Comparison of ENCODE assay signal across 8 cellular contexts in the genomic region with DNA sequence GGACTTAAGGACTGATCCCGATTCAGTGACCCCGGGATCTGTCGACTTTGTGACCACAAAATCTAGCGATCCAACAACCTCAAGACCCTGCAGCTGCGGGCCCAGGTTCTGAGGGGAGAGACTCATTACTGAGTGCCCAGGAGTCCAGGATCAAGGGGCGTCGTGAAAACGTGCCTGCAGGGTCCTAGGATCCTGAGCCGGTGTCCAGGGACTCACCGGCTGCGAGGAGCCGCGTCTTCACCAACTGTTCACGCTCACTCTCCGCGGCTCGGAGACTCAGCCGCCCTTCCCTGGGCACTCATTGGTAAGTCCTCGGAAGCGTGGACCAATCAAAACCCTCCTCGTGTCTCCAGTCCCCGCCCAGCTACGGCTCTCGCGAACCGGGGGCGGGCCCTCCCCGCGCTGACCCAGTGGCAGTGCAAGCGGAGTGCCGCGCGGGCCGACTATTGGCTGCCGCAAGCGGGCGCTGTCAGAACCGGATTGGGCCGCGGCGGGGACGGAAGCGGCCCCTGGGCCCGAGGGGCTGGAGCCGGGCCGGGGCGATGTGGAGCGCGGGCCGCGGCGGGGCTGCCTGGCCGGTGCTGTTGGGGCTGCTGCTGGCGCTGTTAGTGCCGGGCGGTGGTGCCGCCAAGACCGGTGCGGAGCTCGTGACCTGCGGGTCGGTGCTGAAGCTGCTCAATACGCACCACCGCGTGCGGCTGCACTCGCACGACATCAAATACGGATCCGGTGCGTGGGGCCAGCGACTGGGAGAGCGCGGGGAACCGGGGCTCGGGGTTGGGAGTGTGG. TPM values are rescaled to one million over a fixed set of nuclear protein-coding genes. Genes with fewer than 3 reads are reported as not detected.
DNase-seq lines count a peak whose midpoint lies in the region; FAIRE-seq and TF ChIP-seq lines count a peak whose summit lies in the region.

A gene with protein sequence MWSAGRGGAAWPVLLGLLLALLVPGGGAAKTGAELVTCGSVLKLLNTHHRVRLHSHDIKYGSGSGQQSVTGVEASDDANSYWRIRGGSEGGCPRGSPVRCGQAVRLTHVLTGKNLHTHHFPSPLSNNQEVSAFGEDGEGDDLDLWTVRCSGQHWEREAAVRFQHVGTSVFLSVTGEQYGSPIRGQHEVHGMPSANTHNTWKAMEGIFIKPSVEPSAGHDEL (plus strand): TSS at position 508 of the 789 bp plus-strand sequence. CDS start 35 bp downstream, at position 543.

- peak within 1 kb of the TSS; percentile 84 for H3K9ac ChIP-seq in GM23248

- H3K79me2 ChIP-seq in DOHH2 (ENCODE audit: control insufficient read depth, low read length) (peaks cover 25% of the 10 kb centered on the region), GM23248 (ENCODE audit: insufficient read depth) (peaks cover 5% of the 10 kb centered on the region; the same call in 1 of the 2 replicates)

- peaks cover 33% of the 10 kb centered on the region for H3K4me1 ChIP-seq in DOHH2 (ENCODE audit: control insufficient read depth, low read length)
- no peaks in the 10 kb centered on the region for H3K4me1 ChIP-seq in GM23248 (ENCODE audit: insufficient read depth)
- H3K4me1 ChIP-seq in esophagus muscularis mucosa = peaks cover 20 to 36% (median 30%) of the 10 kb centered on the region in 4 donors
- peaks cover 0 to 24% of the 10 kb centered on the region in 2 donors for H3K4me1 ChIP-seq in muscle layer of duodenum (ENCODE audit: control insufficient read depth in 1 of 2, insufficient read depth in 2 of 2, low read length in 2 of 2)

- TF ChIP-seq CTCF in DOHH2 (IDR thresholded peaks at IDR 0.05; ENCODE audit: low read depth, low read length, poor library complexity, severe bottlenecking) (no peak), esophagus muscularis mucosa (IDR thresholded peaks at IDR 0.05) (peak; percentile 15 to 37 (median 20))

- H3K9me2 ChIP-seq in DOHH2 (replicated peaks; ENCODE audit: control insufficient read depth, low read length) (no peaks in the 10 kb centered on the region), GM23248 (ENCODE audit: insufficient read depth) (no peaks in the 10 kb centered on the region)

- H3K4me3 ChIP-seq in DOHH2 (ENCODE audit: low read length) (peak within 1 kb of the TSS; percentile 85), GM23248 (peak within 1 kb of the TSS; percentile 76), esophagus muscularis mucosa (peak within 1 kb of the TSS; percentile 73 to 84 (median 75)), muscle layer of duodenum (ENCODE audit: low read depth in 1 of 2, low read length in 2 of 2) (peak within 1 kb of the TSS; percentile 66 to 92)

- H3K9me3 ChIP-seq in DOHH2 (ENCODE audit: control insufficient read depth, insufficient read depth, low read length) (no peaks in the 10 kb centered on the region), GM23248 (ENCODE audit: low read depth) (no peaks in the 10 kb centered on the region), esophagus muscularis mucosa (no peaks in the 10 kb centered on the region), muscle layer of duodenum (ENCODE audit: control insufficient read depth in 1 of 2, low read length in 2 of 2) (no peaks in the 10 kb centered on the region)

- 1 to 2% methylated on average over 75 to 76 of the region's 76 CpGs for WGBS in GM23248 (ENCODE audit: low coverage in 1 of 2, low lambda C conversion rate in 2 of 2, missing lambda C conversion rate in 2 of 2), 2 experiments
- 1% methylated on average over 29 of the region's 76 CpGs for WGBS in esophagus muscularis mucosa

- H3K36me3 ChIP-seq in DOHH2 (ENCODE audit: control insufficient read depth, low read length) (peaks cover 23% of the 10 kb centered on the region), GM23248 (ENCODE audit: low read depth) (no peaks in the 10 kb centered on the region), esophagus muscularis mucosa (peaks cover 0 to 23% (median 10%) of the 10 kb centered on the region in 4 donors), muscle layer of duodenum (ENCODE audit: control insufficient read depth in 1 of 2, insufficient read depth in 2 of 2, low read length in 2 of 2) (no peaks in the 10 kb centered on the region)

- peak; percentile 100 for DNase-seq in GM23248
- DNase-seq in Kasumi-1 (lab: John Stamatoyannopoulos, UW) = peak; percentile 97 to 98
- DNase-seq in RCC 7860 (ENCODE audit: low spot score) = peak; percentile 92
- DNase-seq in activated T-cell treated with anti-CD3 and anti-CD28 coated beads, Interleukin-2, amount 50 U/mL, for 48 hours = peak; percentile 98 to 99
- peak; percentile 100 for DNase-seq in esophagus muscularis mucosa (ENCODE audit: extremely low spot score)
- DNase-seq in stimulated activated CD8-positive, alpha-beta memory T cell treated with anti-CD3 and anti-CD28 coated beads, Interleukin-7, amount 100 ng/mL, for 24 hours (ENCODE audit: low read depth) = peak; percentile 94

- no peak for TF ChIP-seq EP300 in esophagus muscularis mucosa (IDR thresholded peaks at IDR 0.05)

- intact Hi-C loops in esophagus muscularis mucosa (cut with DNase I) = no loop called here

- in situ Hi-C loops in GM23248 (cut with MboI) = loop anchor here (25.0 kb wide), 1 partner anchor 180 kb away; a partner anchor contains a TSS

- FAIRE-seq in RCC 7860 (lab: Jason Lieb, UNC) = peak; percentile 82

- H3F3A ChIP-seq in DOHH2 (ENCODE audit: control insufficient read depth, insufficient read depth) = no peaks in the 10 kb centered on the region; the same call in 1 of the 2 replicates
- no peaks in the 10 kb centered on the region for H3F3A ChIP-seq in GM23248 (ENCODE audit: insufficient read depth)

- H3K4me2 ChIP-seq in DOHH2 (ENCODE audit: low read length) (peak within 1 kb of the TSS; percentile 94), GM23248 (ENCODE audit: unreplicated experiment) (peak within 1 kb of the TSS; percentile 78)

- no peaks in the 10 kb centered on the region for H3K27me3 ChIP-seq in DOHH2 (ENCODE audit: control insufficient read depth, low read length)
- no peaks in the 10 kb centered on the region for H3K27me3 ChIP-seq in GM23248 (replicated peaks; ENCODE audit: insufficient read depth)
- H3K27me3 ChIP-seq in esophagus muscularis mucosa = no peaks in the 10 kb centered on the region
- H3K27me3 ChIP-seq in muscle layer of duodenum (ENCODE audit: low read depth, low read length) = no peaks in the 10 kb centered on the region

- H2AFZ ChIP-seq in GM23248 = peak within 1 kb of the TSS; percentile 95

- no peak for TF ChIP-seq POLR2A in esophagus muscularis mucosa (IDR thresholded peaks at IDR 0.05; ENCODE audit: low read depth)

- H3K27ac ChIP-seq in DOHH2 (ENCODE audit: low read depth, low read length) = peak within 1 kb of the TSS; percentile 36
- H3K27ac ChIP-seq in GM23248 = peak within 1 kb of the TSS; percentile 57
- peak within 1 kb of the TSS; percentile 59 to 84 (median 80) for H3K27ac ChIP-seq in esophagus muscularis mucosa (replicated peaks in 1 of 4)
- H3K27ac ChIP-seq in muscle layer of duodenum (ENCODE audit: low read length) = peak within 1 kb of the TSS; percentile 2

- H4K20me1 ChIP-seq in DOHH2 (ENCODE audit: control insufficient read depth, insufficient read depth, low read depth, low read length) = peaks cover 4% of the 10 kb centered on the region; the same call in 1 of the 2 replicates
- H4K20me1 ChIP-seq in GM23248 (ENCODE audit: insufficient read depth) = no peaks in the 10 kb centered on the region

RNA-seq across cellular contexts. Expression of the gene that starts here (rescaled TPM):
- 28.8 and 33.9 TPM in 2 replicates for total RNA-seq in GM23248 (2014; rRNA removed; shearing (Covaris generic))
- polyA plus RNA-seq in GM23248 (2016; fragmentation: Nextera tagmentation; extraction: Ambion mirVana) = 37.2 and 38.7 TPM in 2 replicates
- 10 to 100 TPM; 22.4 to 40.8 (median 29.3) TPM for total RNA-seq in esophagus muscularis mucosa

Comparison
In these comparisons a context has a peak if more than half of its experiments do, and no peak if none do; other contexts are left out.
1. Peak in every context shown above with its lines: DNase-seq, H3K4me3 ChIP-seq and H3K27ac ChIP-seq.
2. H3K27ac ChIP-seq: peak in every context shown above with its lines; median percentile 80 in esophagus muscularis mucosa; 57 in GM23248; 36 in DOHH2; 2 in muscle layer of duodenum.